ENCODE assay signal across 24 cellular contexts in the genomic region with DNA sequence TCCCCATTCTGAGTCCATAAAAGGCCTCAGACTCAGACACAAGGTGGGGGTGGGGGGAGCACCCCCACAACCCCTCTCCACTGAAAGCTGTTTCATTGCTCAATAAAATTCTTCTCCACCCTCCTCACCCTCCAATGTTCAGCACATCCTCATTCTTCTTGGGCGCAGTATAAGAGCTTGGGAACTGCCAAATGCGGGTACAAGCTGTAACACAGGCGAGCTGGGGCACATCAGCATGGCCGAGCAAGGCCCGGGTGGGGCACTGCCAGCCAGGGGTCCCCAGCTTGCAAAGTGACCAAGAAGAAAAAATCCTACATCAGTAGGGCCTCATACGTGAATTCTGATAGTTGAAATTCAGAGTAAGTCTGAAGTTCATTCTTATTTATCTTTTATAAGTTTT.
"Had no signal": no experiment of that assay in that cellular context is flagged by ENCODE, and none has a peak within 500 bp of the region (broad histone marks: within the 10 kb centered on the region; RNA-seq: fewer than 3 reads in every experiment).

No MANE protein-coding gene starts in this region.

- H3K4me3 ChIP-seq: colonic mucosa, gastrocnemius medialis, lower lobe of right lung, prostate gland, right atrium auricular region, smooth muscle cell, stomach, thyroid gland had no signal

- H3K4me1 ChIP-seq: colonic mucosa, gastrocnemius medialis, lower lobe of right lung, prostate gland, right atrium auricular region had no signal

- H3K9me3 Mint-ChIP-seq: dendritic cell treated with granulocyte-macrophage colony-stimulating factor and Interleukin-4, amounts not matched to agents 40 ng/mL and 50 ng/mL, for 4 days; naive thymus-derived CD8-positive, alpha-beta T cell; nephron progenitor cell; stimulated activated effector memory CD8-positive, alpha-beta T cell treated with anti-CD3 and anti-CD28 coated beads, Interleukin-12 subunit alpha, Interleukin-12 subunit beta, amount 100 ng/mL, for 72 hours had no signal

- FAIRE-seq: endothelial cell of umbilical vein, keratinocyte had no signal

- H3K4me2 ChIP-seq: smooth muscle cell had no signal

- DNase-seq: colonic mucosa; effector CD8-positive, alpha-beta T cell; gastrocnemius medialis; head of caudate nucleus; left ventricle myocardium superior; lower lobe of right lung; naive thymus-derived CD8-positive, alpha-beta T cell; nephron progenitor cell; nucleus accumbens; stimulated activated CD4-positive, alpha-beta T cell treated with anti-CD3 and anti-CD28 coated beads, Interleukin-12 subunit alpha, Interleukin-12 subunit beta, amount 100 ng/mL, for 4 hours; stimulated activated CD4-positive, alpha-beta T cell treated with anti-CD3 and anti-CD28 coated beads, Interleukin-2, amount 100 ng/mL, for 24 hours; stimulated activated CD4-positive, alpha-beta T cell treated with anti-CD3 and anti-CD28 coated beads, Interleukin-4, amount 100 ng/mL, for 24 hours; stimulated activated naive CD4-positive, alpha-beta T cell treated with Interleukin-2 at 50 U/mL for 16 hours; stomach; thyroid gland; trophoblast cell had no signal

- ATAC-seq: gastrocnemius medialis; left ventricle myocardium superior; lower lobe of right lung; naive thymus-derived CD8-positive, alpha-beta T cell; sciatic nerve; stimulated activated effector memory CD8-positive, alpha-beta T cell treated with anti-CD3 and anti-CD28 coated beads, Interleukin-12 subunit alpha, Interleukin-12 subunit beta, amount 100 ng/mL, for 72 hours had no signal

- H3K27me3 ChIP-seq: colonic mucosa, gastrocnemius medialis, right atrium auricular region, stomach, thyroid gland had no signal

- H3K36me3 ChIP-seq: colonic mucosa, gastrocnemius medialis, prostate gland, right atrium auricular region had no signal

- H3K4me3 Mint-ChIP-seq: dendritic cell treated with granulocyte-macrophage colony-stimulating factor and Interleukin-4, amounts not matched to agents 40 ng/mL and 50 ng/mL, for 4 days; naive thymus-derived CD8-positive, alpha-beta T cell; nephron progenitor cell; stimulated activated effector memory CD8-positive, alpha-beta T cell treated with anti-CD3 and anti-CD28 coated beads, Interleukin-12 subunit alpha, Interleukin-12 subunit beta, amount 100 ng/mL, for 72 hours had no signal

- H3K9me3 ChIP-seq: colonic mucosa, gastrocnemius medialis, lower lobe of right lung, prostate gland, right atrium auricular region, stomach, thyroid gland had no signal

- H3K27me3 Mint-ChIP-seq: dendritic cell treated with granulocyte-macrophage colony-stimulating factor and Interleukin-4, amounts not matched to agents 40 ng/mL and 50 ng/mL, for 4 days; naive thymus-derived CD8-positive, alpha-beta T cell had no signal

- H3K27ac Mint-ChIP-seq: dendritic cell treated with granulocyte-macrophage colony-stimulating factor and Interleukin-4, amounts not matched to agents 40 ng/mL and 50 ng/mL, for 4 days; nephron progenitor cell; stimulated activated effector memory CD8-positive, alpha-beta T cell treated with anti-CD3 and anti-CD28 coated beads, Interleukin-12 subunit alpha, Interleukin-12 subunit beta, amount 100 ng/mL, for 72 hours had no signal

- H3K27ac ChIP-seq: colonic mucosa, gastrocnemius medialis, lower lobe of right lung, right atrium auricular region, stomach, thyroid gland had no signal
